Comparison of ENCODE assay signal across 8 cellular contexts in the genomic region with DNA sequence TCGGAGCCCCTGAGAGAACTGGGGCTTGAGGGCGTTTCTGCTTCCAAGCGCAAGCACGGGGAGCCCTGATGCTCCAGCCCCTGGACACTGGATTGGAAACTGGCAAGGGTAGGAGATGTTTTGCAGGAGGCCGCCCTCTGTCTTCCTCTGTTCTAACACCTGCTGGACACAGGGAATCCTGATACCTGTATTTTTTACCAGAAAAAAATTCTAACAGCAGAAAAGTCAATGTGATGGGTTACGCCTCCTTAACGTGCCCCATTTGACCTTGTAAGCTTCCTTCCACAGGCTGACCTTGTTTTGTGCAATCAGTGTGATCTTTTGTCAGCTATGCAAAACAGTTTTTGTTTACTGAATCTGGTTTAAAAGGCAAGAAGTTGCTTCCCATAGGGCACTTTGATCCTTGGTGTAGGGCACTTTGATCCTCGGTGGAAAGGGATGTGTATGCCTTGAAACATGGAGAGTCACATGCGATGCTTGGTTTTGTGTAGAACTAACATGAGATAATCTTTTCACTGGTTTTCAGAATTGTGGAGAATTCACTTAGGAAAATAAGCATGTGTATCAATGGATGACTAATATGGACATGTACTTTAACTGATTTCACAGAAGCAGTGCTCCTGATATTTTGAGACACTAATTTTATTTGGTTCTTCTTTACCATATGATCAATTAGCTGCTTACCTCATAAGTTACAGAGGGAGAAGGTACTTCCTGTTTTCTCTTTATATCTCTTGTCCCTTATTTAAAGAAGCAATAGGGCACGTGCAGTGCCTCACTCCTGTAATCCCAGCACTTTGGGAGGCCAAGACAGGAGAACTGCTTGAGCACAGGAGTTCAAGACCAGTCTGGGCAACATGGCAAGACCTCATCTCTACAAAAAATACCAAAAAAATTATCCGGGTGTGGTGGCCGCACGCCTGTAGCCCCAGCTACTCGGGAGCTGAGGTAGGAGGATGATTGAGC. TPM values are rescaled to one million over a fixed set of nuclear protein-coding genes. Genes with fewer than 3 reads are reported as not detected.
DNase-seq lines count a peak whose midpoint lies in the region; ATAC-seq and TF ChIP-seq lines count a peak whose summit lies in the region.

No MANE protein-coding gene starts in this region.

- peak overlapping the region; percentile 49 to 73 (median 59) for H3K4me3 ChIP-seq in breast epithelium
- H3K4me3 ChIP-seq in left lung: peak overlapping the region; percentile 32 to 34
- H3K4me3 ChIP-seq in upper lobe of left lung: peak overlapping the region in 3 of 4 donors; percentile 31 to 55 (median 46)

- H3K27ac ChIP-seq in breast epithelium (peak overlapping the region in 1 of 2 donors; percentile 85), left lung (no peak overlapping the region), upper lobe of left lung (no peak overlapping the region)

- no peak for TF ChIP-seq POLR2A in breast epithelium (IDR thresholded peaks at IDR 0.05)
- no peak for TF ChIP-seq POLR2A in upper lobe of left lung (IDR thresholded peaks at IDR 0.05)

- no peaks in the 10 kb centered on the region for H3K27me3 ChIP-seq in breast epithelium
- H3K27me3 ChIP-seq in left lung: peaks cover 0 to 46% of the 10 kb centered on the region in 2 donors
- no peaks in the 10 kb centered on the region for H3K27me3 ChIP-seq in upper lobe of left lung

- no peaks in the 10 kb centered on the region for H3K36me3 ChIP-seq in breast epithelium
- H3K36me3 ChIP-seq in left lung: no peaks in the 10 kb centered on the region
- H3K36me3 ChIP-seq in upper lobe of left lung: no peaks in the 10 kb centered on the region

- TF ChIP-seq EP300 in upper lobe of left lung (IDR thresholded peaks at IDR 0.05): no peak

- 52 to 67% methylated on average over 10 to 14 of the region's 14 CpGs for WGBS in upper lobe of left lung, 2 donors

- TF ChIP-seq CTCF in breast epithelium (IDR thresholded peaks at IDR 0.05): no peak
- no peak for TF ChIP-seq CTCF in left lung (IDR thresholded peaks at IDR 0.05)
- no peak for TF ChIP-seq CTCF in upper lobe of left lung (IDR thresholded peaks at IDR 0.05)

- H3K9me3 ChIP-seq in breast epithelium (peaks cover 0 to 6% of the 10 kb centered on the region in 2 donors), left lung (no peaks in the 10 kb centered on the region), upper lobe of left lung (no peaks in the 10 kb centered on the region)

- DNase-seq in NCI-H524 (lab: John Stamatoyannopoulos, UW): peak; percentile 11 to 57
- DNase-seq in NCI-H524 treated with DMSO at 0.1 percent for 48 hours (lab: John Stamatoyannopoulos, UW): no peak
- DNase-seq in breast epithelium (ENCODE audit: low spot score in 2 of 2): no peak
- DNase-seq in left lung: no peak
- no peak for DNase-seq in upper lobe of left lung
- no peak for DNase-seq in epidermal melanocyte (ENCODE audit: insufficient read length, low spot score)
- no peak for DNase-seq in effector CD8-positive, alpha-beta T cell (lab: John Stamatoyannopoulos, UW)

- intact Hi-C loops in breast epithelium (cut with DNase I; ENCODE audit: low total_unique reads) (loop anchor here (10.0 kb wide), 1 partner anchor 443 kb away; no protein-coding TSS in a partner anchor), left lung (cut with DNase I) (loop anchor here in 1 of 2 donors (2.0 kb wide), 1 partner anchor 441 kb away; no protein-coding TSS in a partner anchor)

- H3K4me1 ChIP-seq in breast epithelium (no peaks in the 10 kb centered on the region), left lung (no peaks in the 10 kb centered on the region), upper lobe of left lung (peaks cover 4 to 14% (median 11%) of the 10 kb centered on the region in 4 donors)

- ATAC-seq in left lung (peak; percentile 20), upper lobe of left lung (ENCODE audit: low FRiP score in 2 of 2) (no peak), GM21367 (IDR thresholded peaks at IDR 0.05; ENCODE audit: unreplicated experiment) (no peak)

RNA-seq across cellular contexts. Expression of a gene that starts 59.9 kb away (rescaled TPM):
- total RNA-seq in breast epithelium (10 to 100 TPM; 24.6 to 49.2 (median 45.2) TPM), left lung (10 to 100 TPM; 35.6 to 47.5 TPM), upper lobe of left lung (10 to 100 TPM; 23.7 to 52.1 (median 40.5) TPM)

Comparison
In these comparisons a context has a peak if more than half of its experiments do, and no peak if none do; other contexts are left out.
1. DNase-seq: peak in NCI-H524 (2 of 2); none in NCI-H524 treated with DMSO at 0.1 percent for 48 hours (single experiment), breast epithelium (0 of 2), left lung (0 of 2), upper lobe of left lung (0 of 2), epidermal melanocyte (single experiment) and effector CD8-positive, alpha-beta T cell (single experiment).
2. Peak in every context shown above with its lines, with median percentiles within 50 percentile points of each other: H3K4me3 ChIP-seq.